9 cellular contexts compared by ENCODE assay signal in genomic region chr2:231514951-231515297, GRCh38. TPM values are rescaled to one million over a fixed set of nuclear protein-coding genes. Genes with fewer than 3 reads are reported as not detected.
DNase-seq lines count a peak whose midpoint lies in the region; TF ChIP-seq lines count a peak whose summit lies in the region.
"Had no signal": no experiment of that assay in that cellular context is flagged by ENCODE, and none has a peak within 500 bp of the region (broad histone marks: within the 10 kb centered on the region; RNA-seq: fewer than 3 reads in every experiment).

No MANE protein-coding gene starts in this region.

- peak overlapping the region; percentile 83 for H3K9ac ChIP-seq in endocrine pancreas (ENCODE audit: control insufficient read depth, insufficient read depth, low read length)

- H3K27me3 ChIP-seq in endocrine pancreas (ENCODE audit: control insufficient read depth, insufficient read depth, low read length) (no peaks in the 10 kb centered on the region), osteoblast (ENCODE audit: insufficient read depth, low read length) (no peaks in the 10 kb centered on the region)

- CTCF ChIA-PET in Calu3 (lab: Charles Lee), result no interaction called here

- BruUV-seq in Calu3 (replicated peaks; lab: Mats Ljungman, UMichigan), result no TSS peak

- H3K27me3 Mint-ChIP-seq in Calu3 (ENCODE audit: unreplicated experiment), result peaks cover 13% of the 10 kb centered on the region

- no peak for TF ChIP-seq CTCF in Calu3 (IDR thresholded peaks at IDR 0.05; ENCODE audit: unreplicated experiment)
- no peak for TF ChIP-seq CTCF in NB4 (IDR thresholded peaks at IDR 0.05; ENCODE audit: low read depth, low read length)
- no peak for TF ChIP-seq CTCF in osteoblast (IDR thresholded peaks at IDR 0.05; ENCODE audit: extremely low read depth, low read depth, low read length)
- no peak for TF ChIP-seq CTCF in GM13976 (IDR thresholded peaks at IDR 0.05; ENCODE audit: borderline replicate concordance, control extremely low read depth, extremely low read depth, insufficient read depth, missing control alignments)

- no peaks in the 10 kb centered on the region for H3K9me3 Mint-ChIP-seq in Calu3 (ENCODE audit: low read depth, unreplicated experiment)

- H2AFZ ChIP-seq in osteoblast (ENCODE audit: low read length), result peak overlapping the region; percentile 99

- TF ChIP-seq POLR2A in NB4 (IDR thresholded peaks at IDR 0.05; ENCODE audit: extremely low read depth, insufficient read length), result no peak

- no peaks in the 10 kb centered on the region for H3K79me2 ChIP-seq in osteoblast (ENCODE audit: insufficient read depth, low read length)

- peak overlapping the region; percentile 77 for H3K27ac ChIP-seq in osteoblast (ENCODE audit: low read depth, low read length)

- peak overlapping the region; percentile 95 for H3K4me2 ChIP-seq in osteoblast (ENCODE audit: insufficient read depth, low read length)

- H3K36me3 ChIP-seq in endocrine pancreas (ENCODE audit: control insufficient read depth, insufficient read depth, low read length), result no peaks in the 10 kb centered on the region
- no peaks in the 10 kb centered on the region for H3K36me3 ChIP-seq in osteoblast (ENCODE audit: insufficient read depth, low read length)

- peak overlapping the region; percentile 80 for H3K4me3 ChIP-seq in NB4 (ENCODE audit: low read depth, low read length)
- H3K4me3 ChIP-seq in endocrine pancreas (ENCODE audit: control insufficient read depth, insufficient read depth, low read length), result peak overlapping the region; percentile 44
- H3K4me3 ChIP-seq in osteoblast (ENCODE audit: insufficient read depth, low read length), result peak overlapping the region; percentile 95

- H3K9me3 ChIP-seq in endocrine pancreas (ENCODE audit: control insufficient read depth, low read length) (no peaks in the 10 kb centered on the region), osteoblast (ENCODE audit: low read depth, low read length) (no peaks in the 10 kb centered on the region)

- DNase-seq in Calu3, result no peak
- DNase-seq in NB4 (ENCODE audit: low read depth), result peak; percentile 48
- DNase-seq in osteoblast (ENCODE audit: insufficient read length, low spot score, missing footprints), result no peak
- DNase-seq in GM13976 (ENCODE audit: low spot score), result no peak
- no peak for DNase-seq in NCI-H510A (lab: John Stamatoyannopoulos, UW)
- no peak for DNase-seq in LoVo (ENCODE audit: low spot score)
- no peak for DNase-seq in NCI-H446 treated with DMSO at 0.1 percent for 48 hours (lab: John Stamatoyannopoulos, UW)

- in situ Hi-C loops in GM13976 (cut with MboI; ENCODE audit: low sequenced_read_pairs, unreplicated experiment), result no loop called here

- H3K4me3 Mint-ChIP-seq in Calu3 (ENCODE audit: low read depth, unreplicated experiment), result peak overlapping the region; percentile 79

- H3K36me3 Mint-ChIP-seq in Calu3 (ENCODE audit: insufficient read depth, unreplicated experiment), result peaks cover 19% of the 10 kb centered on the region

- no peaks in the 10 kb centered on the region for H4K20me1 ChIP-seq in osteoblast (ENCODE audit: insufficient read depth, low read length)

- intact Hi-C loops in Calu3 (cut with micrococcal nuclease; ENCODE audit: unreplicated experiment), result no loop called here

- H3K4me1 Mint-ChIP-seq in Calu3 (ENCODE audit: low read depth, unreplicated experiment), result peaks cover 21% of the 10 kb centered on the region

- H3K4me1 ChIP-seq in endocrine pancreas (ENCODE audit: control insufficient read depth, insufficient read depth, low read length) (no peaks in the 10 kb centered on the region), osteoblast (ENCODE audit: insufficient read depth, low read length) (peaks cover 13% of the 10 kb centered on the region)

- H3K27ac Mint-ChIP-seq in Calu3 (ENCODE audit: unreplicated experiment), result no peak overlapping the region

RNA-seq across cellular contexts. Expression of gene NMUR1, which starts 15.3 kb away (rescaled TPM):
- total RNA-seq in Calu3 (2022) (not detected in 2 replicates), osteoblast (under 0.01 TPM in 2 replicates)
- total RNA-seq: HT1080 had no signal

RNA-seq across cellular contexts. Expression of gene NCL, which starts 50.6 kb away (rescaled TPM):
- 694 and 719 TPM in 2 replicates for total RNA-seq in Calu3 (2022)
- 92.6 and 100 TPM in 2 replicates for total RNA-seq in osteoblast

Comparison
In these comparisons a context has a peak if more than half of its experiments do, and no peak if none do; other contexts are left out.
1. H3K4me3 ChIP-seq: peak in every context shown above with its lines; median percentile 95 in osteoblast; 80 in NB4; 44 in endocrine pancreas.